ENCODE assay signal across 13 cellular contexts in the genomic region with DNA sequence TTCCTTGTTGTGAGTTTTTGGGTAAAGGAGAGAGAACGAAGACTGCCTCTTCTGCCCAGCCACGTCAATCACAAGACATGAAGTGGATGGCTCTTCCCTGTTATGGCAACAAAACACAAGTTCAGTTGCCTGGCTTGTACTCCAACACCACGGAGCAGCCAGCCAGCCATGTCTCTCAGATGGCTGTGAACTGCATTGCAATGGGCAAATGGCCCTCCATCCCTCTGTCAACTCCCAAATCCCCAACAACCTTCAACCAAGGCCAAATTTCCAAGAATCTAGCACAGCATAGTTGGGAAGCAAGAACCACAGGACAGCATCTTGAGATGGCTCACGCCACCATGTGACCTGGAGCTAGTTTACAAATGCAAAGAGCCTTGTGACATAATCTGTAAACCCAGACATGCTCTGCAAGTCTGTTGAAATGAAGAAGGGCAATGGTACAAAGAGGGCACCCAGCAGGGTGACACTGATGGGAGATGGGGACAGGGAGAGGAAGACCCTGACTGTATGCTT. TPM values are rescaled to one million over a fixed set of nuclear protein-coding genes. Genes with fewer than 3 reads are reported as not detected.
DNase-seq lines count a peak whose midpoint lies in the region; ATAC-seq, FAIRE-seq and TF ChIP-seq lines count a peak whose summit lies in the region.
"Had no signal": no experiment of that assay in that cellular context is flagged by ENCODE, and none has a peak within 500 bp of the region (broad histone marks: within the 10 kb centered on the region; RNA-seq: fewer than 3 reads in every experiment).

No MANE protein-coding gene starts in this region.

- peak overlapping the region; percentile 81 for H3K27ac ChIP-seq in RWPE2 (ENCODE audit: poor library complexity, severe bottlenecking)
- peak overlapping the region; percentile 100 for H3K27ac ChIP-seq in endothelial cell of umbilical vein (ENCODE audit: insufficient read depth, low read depth, low read length)
- peak overlapping the region; percentile 73 to 89 (median 82) for H3K27ac ChIP-seq in transverse colon

- ATAC-seq in RWPE2 (ENCODE audit: low read depth): no peak
- no peak for ATAC-seq in naive B cell (ENCODE audit: low read depth in 2 of 2)
- no peak for ATAC-seq in HG02763 (IDR thresholded peaks at IDR 0.05; ENCODE audit: unreplicated experiment)

- CTCF ChIA-PET in endothelial cell of umbilical vein (lab: Charles Lee): interaction anchor here (1.1 to 3.8 kb wide), 15 partner anchors 10 to 366 kb away, joined by 3 to 45 read pairs (median 9); no protein-coding TSS in a partner anchor

- H3K36me3 Mint-ChIP-seq in naive B cell: no peaks in the 10 kb centered on the region

- H3K4me1 ChIP-seq in RWPE2 (ENCODE audit: insufficient read depth, poor library complexity, severe bottlenecking) (peaks cover 15% of the 10 kb centered on the region), endothelial cell of umbilical vein (ENCODE audit: control insufficient read depth, extremely low read depth, insufficient read depth, low read length) (peaks cover 49% of the 10 kb centered on the region), transverse colon (peaks cover 16 to 35% (median 27%) of the 10 kb centered on the region in 4 donors)

- POLR2A ChIA-PET in endothelial cell of umbilical vein (lab: Charles Lee): interaction anchor here (0.9 to 1.9 kb wide), 5 partner anchors 11 to 151 kb away, joined by 3 to 6 read pairs (median 4); no protein-coding TSS in a partner anchor

- no peak overlapping the region for H2AFZ ChIP-seq in endothelial cell of umbilical vein (ENCODE audit: low read depth, low read length)

- TF ChIP-seq POLR2A in endothelial cell of umbilical vein (IDR thresholded peaks at IDR 0.05; ENCODE audit: low read depth, low read length): no peak
- TF ChIP-seq POLR2A in transverse colon (IDR thresholded peaks at IDR 0.05): no peak

- H3K27ac Mint-ChIP-seq in naive B cell: peak overlapping the region in 4 of 6 donors; percentile 15 to 59 (median 48)
- H3K27ac Mint-ChIP-seq: activated B cell treated with CpG ODN at 0.5 μM for 24 hours had no signal

- in situ Hi-C loops in transverse colon (cut with MboI; ENCODE audit: low pct_ligation_motif_present in 1 of 4, low pct_unique_long_range_greater_than_20kb in 1 of 4, low sequenced_read_pairs in 3 of 4): no loop called here

- 48 to 100% methylated on average over 1 to 4 of the region's 4 CpGs for WGBS in transverse colon (ENCODE audit: low coverage in 1 of 2), 2 donors

- peak overlapping the region; percentile 38 for H3K4me2 ChIP-seq in endothelial cell of umbilical vein (ENCODE audit: insufficient read depth, low read length)

- TF ChIP-seq CTCF in RWPE2 (IDR thresholded peaks at IDR 0.05; ENCODE audit: poor library complexity, severe bottlenecking) (no peak), endothelial cell of umbilical vein (IDR thresholded peaks at IDR 0.05; ENCODE audit: extremely low read depth in 1 of 2, insufficient read depth in 1 of 2, low read depth in 1 of 2, low read length in 2 of 2) (no peak), transverse colon (IDR thresholded peaks at IDR 0.05) (no peak)

- no peak for DNase-seq in RWPE2 (ENCODE audit: low spot score)
- no peak for DNase-seq in endothelial cell of umbilical vein (ENCODE audit: low read depth, low spot score)
- no peak for DNase-seq in naive B cell
- no peak for DNase-seq in transverse colon
- no peak for DNase-seq in NCI-H524 (lab: John Stamatoyannopoulos, UW)
- no peak for DNase-seq in DMS114 treated with DMSO at 0.1 percent for 48 hours (lab: John Stamatoyannopoulos, UW; ENCODE audit: unreplicated experiment)
- no peak for DNase-seq in DMS 273 treated with DMSO at 0.1 percent for 48 hours (lab: John Stamatoyannopoulos, UW)
- DNase-seq: activated B cell treated with CpG ODN at 0.5 μM for 24 hours; activated T-cell treated with anti-CD3 and anti-CD28 coated beads, Interleukin-2, amount 50 U/mL, for 1 hour; KBM-7; SHP77 treated with DMSO at 0.1 percent for 48 hours had no signal

- peaks cover 35 to 45% (median 44%) of the 10 kb centered on the region in 3 donors for H3K4me1 Mint-ChIP-seq in naive B cell
- H3K4me1 Mint-ChIP-seq: central memory CD8-positive, alpha-beta T cell had no signal

- no peak for TF ChIP-seq EP300 in transverse colon (IDR thresholded peaks at IDR 0.05; ENCODE audit: low read depth)

- peaks cover 0 to 2% (median 0%) of the 10 kb centered on the region in 7 donors for H3K9me3 Mint-ChIP-seq in naive B cell
- H3K9me3 Mint-ChIP-seq: activated B cell treated with CpG ODN at 0.5 μM for 24 hours; central memory CD8-positive, alpha-beta T cell had no signal

- intact Hi-C loops in endothelial cell of umbilical vein (cut with micrococcal nuclease) (loop anchor here (2.0 kb wide), 5 partner anchors 45 to 363 kb away; a partner anchor contains a TSS), transverse colon (cut with DNase I; ENCODE audit: low total_unique reads) (no loop called here)

- H3K4me3 ChIP-seq in RWPE2 (ENCODE audit: severe bottlenecking) (no peak overlapping the region), endothelial cell of umbilical vein (replicated peaks in 1 of 3; ENCODE audit: insufficient read depth in 1 of 3, low read depth in 1 of 3, low read length in 3 of 3) (no peak overlapping the region), transverse colon (no peak overlapping the region)

- H3K36me3 ChIP-seq in RWPE2 (ENCODE audit: low read depth): no peaks in the 10 kb centered on the region
- H3K36me3 ChIP-seq in endothelial cell of umbilical vein (ENCODE audit: control insufficient read depth in 2 of 2, extremely low read depth in 1 of 2, insufficient read depth in 2 of 2, low read length in 2 of 2): no peaks in the 10 kb centered on the region
- no peaks in the 10 kb centered on the region for H3K36me3 ChIP-seq in transverse colon

- no TSS peak for BruUV-seq in endothelial cell of umbilical vein (replicated peaks; lab: Mats Ljungman, UMichigan)

- no peaks in the 10 kb centered on the region for H4K20me1 ChIP-seq in endothelial cell of umbilical vein (replicated peaks; ENCODE audit: control insufficient read depth, extremely low read depth, insufficient read depth, low read length)

- no peaks in the 10 kb centered on the region for H3K27me3 Mint-ChIP-seq in naive B cell
- H3K27me3 Mint-ChIP-seq: activated B cell treated with CpG ODN at 0.5 μM for 24 hours had no signal

- peak overlapping the region; percentile 87 for H3K9ac ChIP-seq in endothelial cell of umbilical vein (replicated peaks; ENCODE audit: extremely low read depth, insufficient read depth, low read length)

- no peak for FAIRE-seq in endothelial cell of umbilical vein (lab: Jason Lieb, UNC)

- no peaks in the 10 kb centered on the region for H3K27me3 ChIP-seq in RWPE2 (ENCODE audit: insufficient read depth, poor library complexity, severe bottlenecking)
- no peaks in the 10 kb centered on the region for H3K27me3 ChIP-seq in endothelial cell of umbilical vein (ENCODE audit: control insufficient read depth in 2 of 2, insufficient read depth in 2 of 2, low read length in 2 of 2)
- H3K27me3 ChIP-seq in transverse colon: no peaks in the 10 kb centered on the region

- peak overlapping the region in 5 of 8 donors; percentile 37 to 73 (median 59) for H3K4me3 Mint-ChIP-seq in naive B cell
- H3K4me3 Mint-ChIP-seq: activated B cell treated with CpG ODN at 0.5 μM for 24 hours; central memory CD8-positive, alpha-beta T cell had no signal

- H3K79me2 ChIP-seq in endothelial cell of umbilical vein (ENCODE audit: control insufficient read depth, insufficient read depth, low read length): no peaks in the 10 kb centered on the region

- no peaks in the 10 kb centered on the region for H3K9me3 ChIP-seq in RWPE2 (ENCODE audit: severe bottlenecking)
- no peaks in the 10 kb centered on the region for H3K9me3 ChIP-seq in endothelial cell of umbilical vein (replicated peaks; ENCODE audit: control insufficient read depth, insufficient read depth, low read length)
- no peaks in the 10 kb centered on the region for H3K9me3 ChIP-seq in transverse colon

- dilution Hi-C loops in endothelial cell of umbilical vein (cut with MboI; ENCODE audit: extremely low pct_ligation_motif_present, low sequenced_read_pairs): no loop called here

- H3K9me1 ChIP-seq in endothelial cell of umbilical vein (replicated peaks; ENCODE audit: control insufficient read depth, extremely low read depth, insufficient read depth, low read length): no peaks in the 10 kb centered on the region

TF ChIP-seq in endothelial cell of umbilical vein, 7 proteins besides CTCF, POLR2A, EP300 and RAD21:
- TF ChIP-seq EZH2 (IDR thresholded peaks at IDR 0.05; ENCODE audit: borderline replicate concordance, low read depth, low read length, severe bottlenecking) (no peak), FOS (IDR thresholded peaks at IDR 0.05; ENCODE audit: borderline replicate concordance, insufficient read depth, low read length) (no peak), MYC (IDR thresholded peaks at IDR 0.05; ENCODE audit: low read depth, low read length) (no peak), POLR2AphosphoS5 (IDR thresholded peaks at IDR 0.05; ENCODE audit: insufficient read depth, low read depth, low read length) (no peak), JUN (IDR thresholded peaks at IDR 0.05; ENCODE audit: borderline replicate concordance, insufficient read depth, insufficient read length, low read depth) (no peak), GATA2 (IDR thresholded peaks at IDR 0.05; ENCODE audit: insufficient read depth, insufficient read length, low read depth, low read length) (no peak)
- TF ChIP-seq, protein P1, sequence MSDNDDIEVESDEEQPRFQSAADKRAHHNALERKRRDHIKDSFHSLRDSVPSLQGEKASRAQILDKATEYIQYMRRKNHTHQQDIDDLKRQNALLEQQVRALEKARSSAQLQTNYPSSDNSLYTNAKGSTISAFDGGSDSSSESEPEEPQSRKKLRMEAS (IDR thresholded peaks at IDR 0.05; ENCODE audit: insufficient read depth, insufficient read length): no peak

RNA-seq across cellular contexts. Expression of a gene that starts 53.9 kb away (rescaled TPM):
- total RNA-seq in endothelial cell of umbilical vein: 4.1 and 4.6 TPM in 2 replicates
- 1.2 and 1.3 TPM in 2 replicates for polyA plus RNA-seq in endothelial cell of umbilical vein
- polyA plus RNA-seq in endothelial cell of umbilical vein (2011; cell fraction: cytosol; rRNA removed): 0.75 and 0.78 TPM in 2 replicates
- polyA plus RNA-seq in endothelial cell of umbilical vein (2011; cell fraction: nucleus; rRNA removed): 0.72 and 1.2 TPM in 2 replicates
- 0.11 and 0.33 TPM in 2 replicates for polyA plus RNA-seq in endothelial cell of umbilical vein (2012)
- 3.2 and 3.4 TPM in 2 replicates for polyA minus RNA-seq in endothelial cell of umbilical vein
- polyA minus RNA-seq in endothelial cell of umbilical vein (2011; cell fraction: cytosol; rRNA and poly(A)+ RNA removed): not detected
- polyA minus RNA-seq in endothelial cell of umbilical vein (2011; cell fraction: nucleus; rRNA and poly(A)+ RNA removed): 0.96 and 1.6 TPM in 2 replicates
- polyA plus RNA-seq in naive B cell (ENCODE audit: low read depth in 6 of 6): not detected
- 1 to 10 TPM in 1 of 4 donors, under 1 TPM in 3; 0.40 to 1.4 (median 0.72) TPM for total RNA-seq in transverse colon
- total RNA-seq: activated B cell treated with CpG ODN at 0.5 μM for 24 hours had no signal
